ENCODE assay signal across 1 cellular context in genomic region chr6:117674991-117675657, GRCh38.
A peak's percentile ranks its signal among the peaks of the same experiment; 100 is the strongest.
TF ChIP-seq lines count a peak whose summit lies in the region.

Gene NUS1 (plus strand): TSS chr6:117675469. CDS start chr6:117675671, 202 bp downstream.

TF ChIP-seq in HCT116, 20 proteins besides CTCF, POLR2A, EP300 and RAD21 (continued from another document):
- TF ChIP-seq, protein P1, sequence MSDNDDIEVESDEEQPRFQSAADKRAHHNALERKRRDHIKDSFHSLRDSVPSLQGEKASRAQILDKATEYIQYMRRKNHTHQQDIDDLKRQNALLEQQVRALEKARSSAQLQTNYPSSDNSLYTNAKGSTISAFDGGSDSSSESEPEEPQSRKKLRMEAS (IDR thresholded peaks at IDR 0.05): peak; percentile 96
- no peak for TF ChIP-seq FOSL1 (IDR thresholded peaks at IDR 0.05; ENCODE audit: low read depth)
